In genomic region chr3:171835613-171836012, GRCh38 we compare ENCODE assay signal across 35 cellular contexts. TPM values are rescaled to one million over a fixed set of nuclear protein-coding genes. Genes with fewer than 3 reads are reported as not detected.
"Had no signal": no experiment of that assay in that cellular context is flagged by ENCODE, and none has a peak within 500 bp of the region (broad histone marks: within the 10 kb centered on the region; RNA-seq: fewer than 3 reads in every experiment).

No MANE protein-coding gene starts in this region.

- H3K27ac ChIP-seq: colonic mucosa, epithelial cell of prostate, thyroid gland, vagina had no signal

- DNase-seq: colonic mucosa; effector CD8-positive, alpha-beta T cell; endodermal cell; foreskin fibroblast; glutamatergic neuron; mucosa of descending colon; naive B cell; pancreas; retina; small intestine; stimulated activated CD4-positive, alpha-beta T cell treated with anti-CD3 and anti-CD28 coated beads, Interleukin-12 subunit alpha, Interleukin-12 subunit beta, amount 100 ng/mL, for 4 hours; stimulated activated CD4-positive, alpha-beta T cell treated with anti-CD3 and anti-CD28 coated beads, Interleukin-1b, Interleukin-23, amount 100 ng/mL, for 48 hours; stimulated activated CD4-positive, alpha-beta T cell treated with anti-CD3 and anti-CD28 coated beads, Interleukin-4, amount 100 ng/mL, for 1 hour; stimulated activated CD8-positive, alpha-beta memory T cell treated with anti-CD3 and anti-CD28 coated beads, Interleukin-4, amount 100 ng/mL, for 48 hours; stimulated activated naive CD4-positive, alpha-beta T cell; stimulated activated naive CD8-positive, alpha-beta T cell treated with anti-CD3 and anti-CD28 coated beads, Interleukin-15, amount 100 ng/mL, for 72 hours; thyroid gland had no signal

- FAIRE-seq: keratinocyte, pancreas, small intestine had no signal

- H3K4me3 ChIP-seq: colonic mucosa, gastroesophageal sphincter, mucosa of descending colon, pancreas, thyroid gland, vagina had no signal

- H3K4me1 Mint-ChIP-seq: naive B cell; stimulated activated naive CD8-positive, alpha-beta T cell treated with anti-CD3 and anti-CD28 coated beads, Interleukin-15, amount 100 ng/mL, for 72 hours had no signal

- H3K9me3 ChIP-seq: colonic mucosa, gastroesophageal sphincter, mucosa of descending colon, neutrophil, pancreas, thyroid gland, vagina had no signal

- H3K9me3 Mint-ChIP-seq: dendritic cell treated with granulocyte-macrophage colony-stimulating factor and Interleukin-4, amounts not matched to agents 40 ng/mL and 50 ng/mL, for 4 days; endodermal cell; mesothelial cell of epicardium; natural killer cell treated with Interleukin-12 subunit alpha and Interleukin-12 subunit beta and Interleukin-15 and Interleukin-18, amount 100 ng/mL, for 72 hours; neural crest cell; stimulated activated naive CD8-positive, alpha-beta T cell treated with anti-CD3 and anti-CD28 coated beads, Interleukin-15, amount 100 ng/mL, for 72 hours had no signal

- ATAC-seq: esophagus mucosa; gastroesophageal sphincter; mucosa of descending colon; natural killer cell treated with Interleukin-12 subunit alpha and Interleukin-12 subunit beta and Interleukin-15 and Interleukin-18, amount 100 ng/mL, for 72 hours; stimulated activated naive CD8-positive, alpha-beta T cell treated with anti-CD3 and anti-CD28 coated beads, Interleukin-15, amount 100 ng/mL, for 72 hours had no signal

- H3K36me3 Mint-ChIP-seq: mesothelial cell of epicardium; naive B cell; natural killer cell treated with Interleukin-12 subunit alpha and Interleukin-12 subunit beta and Interleukin-15 and Interleukin-18, amount 100 ng/mL, for 72 hours had no signal

- H3K4me3 Mint-ChIP-seq: dendritic cell treated with granulocyte-macrophage colony-stimulating factor and Interleukin-4, amounts not matched to agents 40 ng/mL and 50 ng/mL, for 4 days; endodermal cell; mesothelial cell of epicardium; naive B cell; natural killer cell treated with Interleukin-12 subunit alpha and Interleukin-12 subunit beta and Interleukin-15 and Interleukin-18, amount 100 ng/mL, for 72 hours; neural crest cell; stimulated activated naive CD8-positive, alpha-beta T cell treated with anti-CD3 and anti-CD28 coated beads, Interleukin-15, amount 100 ng/mL, for 72 hours had no signal

- H3K36me3 ChIP-seq: colonic mucosa, gastroesophageal sphincter, neutrophil, pancreas, thyroid gland, vagina had no signal

- H3K27me3 ChIP-seq: colonic mucosa, gastroesophageal sphincter, neutrophil, pancreas, thyroid gland, vagina had no signal

- H3K27ac Mint-ChIP-seq: dendritic cell treated with granulocyte-macrophage colony-stimulating factor and Interleukin-4, amounts not matched to agents 40 ng/mL and 50 ng/mL, for 4 days; endodermal cell; mesothelial cell of epicardium; naive B cell; natural killer cell treated with Interleukin-12 subunit alpha and Interleukin-12 subunit beta and Interleukin-15 and Interleukin-18, amount 100 ng/mL, for 72 hours; stimulated activated naive CD8-positive, alpha-beta T cell treated with anti-CD3 and anti-CD28 coated beads, Interleukin-15, amount 100 ng/mL, for 72 hours had no signal

RNA-seq across cellular contexts. Expression of gene TMEM212, which starts 7.5 kb away (rescaled TPM):
- total RNA-seq: chondrocyte; colonic mucosa; endodermal cell; esophagus mucosa; gastroesophageal sphincter; lower leg skin; lung microvascular endothelial cell; mesothelial cell of epicardium; mucosa of descending colon; natural killer cell treated with Interleukin-12 subunit alpha and Interleukin-12 subunit beta and Interleukin-15 and Interleukin-18, amount 100 ng/mL, for 72 hours; neural crest cell; omental fat pad; pancreas; posterior vena cava; pulmonary artery endothelial cell; temporal lobe; thyroid gland; ureter; vagina had no signal
- polyA plus RNA-seq: keratinocyte, pancreas, small intestine had no signal
